Comparison of ENCODE assay signal across 8 cellular contexts in the genomic region with DNA sequence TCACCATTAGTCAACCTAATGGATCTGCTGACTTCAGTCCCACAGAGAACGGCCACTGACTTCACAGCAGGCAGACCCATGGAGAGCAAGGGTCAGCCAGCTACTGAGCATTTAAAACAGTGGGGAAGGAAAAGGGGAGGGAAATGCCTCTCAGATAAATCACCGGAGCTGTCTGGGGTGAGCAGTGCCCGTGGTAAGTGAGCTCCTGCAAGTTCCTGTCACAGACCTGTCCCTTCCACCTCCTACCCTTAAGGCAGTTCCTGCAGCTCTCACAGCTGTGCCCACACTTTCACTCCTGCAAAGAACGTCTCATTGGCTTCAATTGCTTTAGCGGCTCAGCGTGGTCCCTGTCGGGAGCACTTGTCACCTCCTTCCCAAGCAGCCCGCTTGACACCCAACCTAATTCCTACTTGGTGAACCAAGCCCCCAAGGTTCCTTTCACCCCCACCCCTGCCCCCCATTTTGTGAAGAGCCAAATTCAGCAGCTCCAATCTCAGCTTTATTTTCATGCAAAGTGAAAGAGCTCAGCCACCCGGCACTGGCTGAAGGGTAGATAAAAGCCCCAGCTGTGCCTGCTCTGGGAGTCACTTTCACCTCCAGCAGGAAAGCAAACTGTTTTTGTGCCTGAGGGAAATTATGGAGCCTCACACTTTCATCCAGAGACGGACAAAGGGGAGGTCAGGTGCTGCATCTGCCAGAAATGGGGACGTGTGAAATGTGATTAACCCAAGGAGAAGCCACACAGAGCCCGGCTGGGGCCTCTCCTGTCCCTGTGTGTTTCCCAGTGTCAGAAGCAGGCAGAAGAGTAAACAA.
A peak's percentile ranks its signal among the peaks of the same experiment; 100 is the strongest.
DNase-seq lines count a peak whose midpoint lies in the region; ATAC-seq and TF ChIP-seq lines count a peak whose summit lies in the region.

No MANE protein-coding gene starts in this region.

- DNase-seq in HuH-7 (ENCODE audit: low spot score) (peak; percentile 32), left cardiac atrium (no peak), psoas muscle (no peak), NCI-H187 (lab: John Stamatoyannopoulos, UW) (no peak)
- DNase-seq in activated CD4-positive, alpha-beta T cell treated with anti-CD3 and anti-CD28 coated beads, Interleukin-2, amount 10 ng/mL, durations not matched to agents 24 days and 14 days, result peak; percentile 72

- H3K9me3 ChIP-seq in psoas muscle, result no peaks in the 10 kb centered on the region

- 0 out of 2 replicates have a peak, but pooled peaks cover 10% of the 10 kb centered on the region for H3K27me3 ChIP-seq in ACC112 (ENCODE audit: insufficient read depth, low read length)
- H3K27me3 ChIP-seq in psoas muscle (ENCODE audit: insufficient read depth in 3 of 3, low read length in 2 of 3), result peaks cover 0 to 3% (median 2%) of the 10 kb centered on the region in 3 donors

- peaks cover 23% of the 10 kb centered on the region for H3K9me3 Mint-ChIP-seq in activated CD4-positive, alpha-beta T cell treated with anti-CD3 and anti-CD28 coated beads, Interleukin-2, amount 10 ng/mL, durations not matched to agents 24 days and 14 days

- H3K4me3 Mint-ChIP-seq in activated CD4-positive, alpha-beta T cell treated with anti-CD3 and anti-CD28 coated beads, Interleukin-2, amount 10 ng/mL, durations not matched to agents 24 days and 14 days, result peak overlapping the region; percentile 87

- H3K4me3 ChIP-seq in ACC112 (ENCODE audit: low read depth, low read length), result peak overlapping the region; percentile 71
- peak overlapping the region; percentile 44 for H3K4me3 ChIP-seq in psoas muscle

- ATAC-seq in GM18519 (IDR thresholded peaks at IDR 0.05; ENCODE audit: low FRiP score, unreplicated experiment) (peak; percentile 46), left cardiac atrium (peak; percentile 67 to 85), psoas muscle (peak in 1 of 4 donors; percentile 19), HG03521 (IDR thresholded peaks at IDR 0.05; ENCODE audit: unreplicated experiment) (no peak)

- intact Hi-C loops in activated CD4-positive, alpha-beta T cell treated with anti-CD3 and anti-CD28 coated beads, Interleukin-2, amount 10 ng/mL, durations not matched to agents 24 days and 14 days (cut with micrococcal nuclease), result no loop called here
- intact Hi-C loops in left cardiac atrium (cut with DNase I), result no loop called here
- intact Hi-C loops in psoas muscle (cut with DNase I), result no loop called here

- no peak overlapping the region for H3K27ac Mint-ChIP-seq in activated CD4-positive, alpha-beta T cell treated with anti-CD3 and anti-CD28 coated beads, Interleukin-2, amount 10 ng/mL, durations not matched to agents 24 days and 14 days

- TF ChIP-seq CTCF in psoas muscle (IDR thresholded peaks at IDR 0.05), result no peak

- H3K36me3 Mint-ChIP-seq in activated CD4-positive, alpha-beta T cell treated with anti-CD3 and anti-CD28 coated beads, Interleukin-2, amount 10 ng/mL, durations not matched to agents 24 days and 14 days (ENCODE audit: low read depth), result no peaks in the 10 kb centered on the region

- no peak overlapping the region for H3K27ac ChIP-seq in ACC112 (ENCODE audit: low read depth, low read length)
- H3K27ac ChIP-seq in psoas muscle, result no peak overlapping the region

- no peaks in the 10 kb centered on the region for H3K79me2 ChIP-seq in ACC112 (ENCODE audit: control insufficient read depth, insufficient read depth, low read length, unreplicated experiment)

- H3K27me3 Mint-ChIP-seq in activated CD4-positive, alpha-beta T cell treated with anti-CD3 and anti-CD28 coated beads, Interleukin-2, amount 10 ng/mL, durations not matched to agents 24 days and 14 days, result peaks cover 7% of the 10 kb centered on the region

- H3K4me1 ChIP-seq in ACC112 (ENCODE audit: control insufficient read depth, insufficient read depth, low read length, unreplicated experiment), result no peaks in the 10 kb centered on the region
- peaks cover 9% of the 10 kb centered on the region for H3K4me1 ChIP-seq in psoas muscle

- H3K4me1 Mint-ChIP-seq in activated CD4-positive, alpha-beta T cell treated with anti-CD3 and anti-CD28 coated beads, Interleukin-2, amount 10 ng/mL, durations not matched to agents 24 days and 14 days, result peaks cover 20% of the 10 kb centered on the region

- H2AFZ ChIP-seq in ACC112 (ENCODE audit: low read length, unreplicated experiment), result peak overlapping the region; percentile 38

- WGBS in psoas muscle, 3 donors, result 6 to 7% (median 6%) methylated on average over 12 of the region's 12 CpGs

- H3K36me3 ChIP-seq in ACC112 (ENCODE audit: insufficient read depth, low read length), result no peaks in the 10 kb centered on the region
- no peaks in the 10 kb centered on the region for H3K36me3 ChIP-seq in psoas muscle (ENCODE audit: insufficient read depth in 1 of 2, low read depth in 1 of 2)

Comparison
In these comparisons a context has a peak if more than half of its experiments do, and no peak if none do; other contexts are left out.
1. DNase-seq: peak in HuH-7 (single experiment) and activated CD4-positive, alpha-beta T cell treated with anti-CD3 and anti-CD28 coated beads, Interleukin-2, amount 10 ng/mL, durations not matched to agents 24 days and 14 days (single experiment); none in left cardiac atrium (single experiment), psoas muscle (0 of 2) and NCI-H187 (0 of 2).